ENCODE assay signal across 17 cellular contexts in genomic region chr21:31260790-31261189, GRCh38.
A peak's percentile ranks its signal among the peaks of the same experiment; 100 is the strongest.
DNase-seq lines count a peak whose midpoint lies in the region; ATAC-seq, FAIRE-seq and TF ChIP-seq lines count a peak whose summit lies in the region.
"Had no signal": no experiment of that assay in that cellular context is flagged by ENCODE, and none has a peak within 500 bp of the region (broad histone marks: within the 10 kb centered on the region; RNA-seq: fewer than 3 reads in every experiment).

No MANE protein-coding gene starts in this region.

- no peak overlapping the region for H3K4me2 ChIP-seq in GM23248 (ENCODE audit: unreplicated experiment)
- H3K4me2 ChIP-seq: GM23338, PC-9 had no signal

- ATAC-seq in GM21737 (IDR thresholded peaks at IDR 0.05; ENCODE audit: unreplicated experiment): no peak
- ATAC-seq in GM21447 (IDR thresholded peaks at IDR 0.05; ENCODE audit: unreplicated experiment): no peak
- ATAC-seq: GM23338 had no signal

- H3K36me3 ChIP-seq in GM23248 (ENCODE audit: low read depth): no peaks in the 10 kb centered on the region
- no peaks in the 10 kb centered on the region for H3K36me3 ChIP-seq in bronchial epithelial cell (ENCODE audit: control insufficient read depth, insufficient read depth, low read length)
- H3K36me3 ChIP-seq: MG63, SJCRH30 had no signal

- no peak overlapping the region for H3K9ac ChIP-seq in GM23248

- H3K9me2 ChIP-seq in GM23248 (ENCODE audit: insufficient read depth): no peaks in the 10 kb centered on the region

- no peak for FAIRE-seq in bronchial epithelial cell (lab: Jason Lieb, UNC)

- in situ Hi-C loops in GM23248 (cut with MboI): no loop called here

- no peaks in the 10 kb centered on the region for H3K9me3 ChIP-seq in GM23248 (ENCODE audit: low read depth)
- H3K9me3 ChIP-seq: Caco-2, MG63, SJCRH30 had no signal

- H3K79me2 ChIP-seq in GM23248 (ENCODE audit: insufficient read depth): no peaks in the 10 kb centered on the region

- TF ChIP-seq CTCF in bronchial epithelial cell (IDR thresholded peaks at IDR 0.05; ENCODE audit: insufficient read depth, low read length, severe bottlenecking): no peak
- no peak for TF ChIP-seq CTCF in fibroblast of villous mesenchyme (IDR thresholded peaks at IDR 0.05; ENCODE audit: insufficient read depth, low read depth, low read length)

- no peak overlapping the region for H3K27ac ChIP-seq in GM23248
- H3K27ac ChIP-seq: PC-9, SJCRH30 had no signal

- 77 to 78% methylated on average over 4 of the region's 4 CpGs for WGBS in GM23248 (ENCODE audit: low coverage in 1 of 2, low lambda C conversion rate in 2 of 2, missing lambda C conversion rate in 2 of 2), 2 experiments

- H3F3A ChIP-seq in GM23248 (ENCODE audit: insufficient read depth): no peaks in the 10 kb centered on the region

- DNase-seq in A172 (ENCODE audit: low spot score) (peak; percentile 29), GM23248 (peak; percentile 27), bronchial epithelial cell (ENCODE audit: low read depth) (peak; percentile 20), fibroblast of villous mesenchyme (ENCODE audit: low read depth) (peak; percentile 66), CD1c-positive myeloid dendritic cell (ENCODE audit: extremely low spot score) (no peak), NCI-H2081 treated with DMSO at 0.1 percent for 48 hours (lab: John Stamatoyannopoulos, UW) (no peak)
- DNase-seq: Caco-2, MG63, NCI-H1092, NCI-H146, NCI-H510A treated with DMSO at 0.1 percent for 48 hours, NCI-H82, PC-9, SJCRH30 had no signal

- no peaks in the 10 kb centered on the region for H4K20me1 ChIP-seq in GM23248 (ENCODE audit: insufficient read depth)

- H3K4me1 ChIP-seq in GM23248 (ENCODE audit: insufficient read depth): 0 out of 2 replicates have a peak, but pooled peaks cover 7% of the 10 kb centered on the region
- H3K4me1 ChIP-seq: Caco-2, SJCRH30 had no signal

- H2AFZ ChIP-seq in GM23248: no peak overlapping the region
- H2AFZ ChIP-seq: GM23338, PC-9 had no signal

- H3K27me3 ChIP-seq in GM23248 (replicated peaks; ENCODE audit: insufficient read depth): no peaks in the 10 kb centered on the region
- H3K27me3 ChIP-seq in bronchial epithelial cell (ENCODE audit: control insufficient read depth, insufficient read depth, low read length): no peaks in the 10 kb centered on the region
- H3K27me3 ChIP-seq: MG63, SJCRH30 had no signal

- H3K4me3 ChIP-seq in GM23248 (no peak overlapping the region), bronchial epithelial cell (ENCODE audit: low read depth, low read length) (no peak overlapping the region), fibroblast of villous mesenchyme (ENCODE audit: low read depth, low read length) (no peak overlapping the region)
- H3K4me3 ChIP-seq: GM23338, MG63, PC-9, SJCRH30 had no signal

Comparison
In these comparisons a context has a peak if more than half of its experiments do, and no peak if none do; other contexts are left out.
1. DNase-seq: peak in A172 (single experiment), GM23248 (single experiment), bronchial epithelial cell (single experiment) and fibroblast of villous mesenchyme (single experiment); none in CD1c-positive myeloid dendritic cell (single experiment) and NCI-H2081 treated with DMSO at 0.1 percent for 48 hours (single experiment).